Comparison of ENCODE assay signal across 8 cellular contexts in the genomic region with DNA sequence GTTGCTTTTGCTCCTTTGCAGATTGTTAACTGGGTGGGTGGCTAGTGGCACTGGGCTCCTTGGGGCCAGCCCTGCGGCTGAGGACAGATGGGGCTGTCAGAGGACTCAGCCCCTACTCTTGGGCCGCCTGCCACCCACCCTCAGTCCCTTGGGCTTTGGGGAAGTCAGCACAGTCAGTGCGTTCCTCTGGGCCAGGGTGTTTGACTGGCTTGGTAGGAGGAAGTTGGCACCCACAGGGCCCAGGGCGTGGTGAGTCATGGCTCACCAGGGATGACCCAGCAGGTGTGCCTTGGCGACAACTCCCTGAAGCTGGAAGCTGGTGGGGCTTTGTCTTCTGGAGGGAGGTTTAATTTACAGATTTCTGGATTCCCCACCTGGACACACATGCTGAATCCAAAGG. TPM values are rescaled to one million over a fixed set of nuclear protein-coding genes. Genes with fewer than 3 reads are reported as not detected.
DNase-seq lines count a peak whose midpoint lies in the region; ATAC-seq and TF ChIP-seq lines count a peak whose summit lies in the region.

No MANE protein-coding gene starts in this region.

- H3K27me3 ChIP-seq in PC-9 (ENCODE audit: insufficient read depth, low read depth) (no peaks in the 10 kb centered on the region), heart left ventricle (no peaks in the 10 kb centered on the region), stomach (no peaks in the 10 kb centered on the region)

- WGBS in heart left ventricle, 4 donors, result 68 to 79% (median 75%) methylated on average over 2 to 5 of the region's 5 CpGs
- 37 to 42% (median 42%) methylated on average over 4 to 5 of the region's 5 CpGs for WGBS in stomach, 5 donors

- no peaks in the 10 kb centered on the region for H3K9me3 ChIP-seq in PC-9 (ENCODE audit: insufficient read depth, low read depth)
- no peaks in the 10 kb centered on the region for H3K9me3 ChIP-seq in heart left ventricle
- H3K9me3 ChIP-seq in stomach, result no peaks in the 10 kb centered on the region

- H4K20me1 ChIP-seq in PC-9 (ENCODE audit: insufficient read depth), result no peaks in the 10 kb centered on the region; the same call in 1 of the 2 replicates

- H3K27ac ChIP-seq in PC-9 (peak overlapping the region; percentile 87), heart left ventricle (no peak overlapping the region), stomach (peak overlapping the region in 4 of 5 donors; percentile 57 to 73 (median 68))

- TF ChIP-seq EP300 in stomach (IDR thresholded peaks at IDR 0.05), result no peak

- TF ChIP-seq CTCF in PC-9 (conservative IDR thresholded peaks at IDR 0.05) (no peak), heart left ventricle (IDR thresholded peaks at IDR 0.05) (no peak), stomach (IDR thresholded peaks at IDR 0.05) (no peak)

- POLR2A ChIA-PET in PC-9 (lab: Charles Lee; ENCODE audit: unreplicated experiment), result no interaction called here

- DNase-seq in NCI-H2196 (lab: John Stamatoyannopoulos, UW; ENCODE audit: unreplicated experiment) (peak; percentile 66), NCI-H2196 treated with DMSO at 0.1 percent for 48 hours (lab: John Stamatoyannopoulos, UW; ENCODE audit: unreplicated experiment) (no peak), PC-9 (peak; percentile 90 to 94), heart left ventricle (peak; percentile 33 to 78 (median 62)), stomach (peak; percentile 85), NCI-H2107 (lab: John Stamatoyannopoulos, UW) (no peak), NCI-H510A (lab: John Stamatoyannopoulos, UW) (no peak)

- H3K4me2 ChIP-seq in PC-9, result peak overlapping the region; percentile 64

- H3K9me2 ChIP-seq in PC-9 (ENCODE audit: insufficient read depth), result no peaks in the 10 kb centered on the region

- H3K4me1 ChIP-seq in PC-9 (replicated peaks; ENCODE audit: insufficient read depth) (peaks cover 66% of the 10 kb centered on the region), heart left ventricle (peaks cover 0 to 78% (median 50%) of the 10 kb centered on the region in 12 donors), stomach (peaks cover 24 to 92% (median 63%) of the 10 kb centered on the region in 4 donors)

- peaks cover 77% of the 10 kb centered on the region for H3F3A ChIP-seq in PC-9 (ENCODE audit: insufficient read depth, low read depth)

- H3K36me3 ChIP-seq in PC-9 (ENCODE audit: low read depth), result peaks cover 21% of the 10 kb centered on the region; the same call in 1 of the 2 replicates
- H3K36me3 ChIP-seq in heart left ventricle, result peaks cover 0 to 55% (median 30%) of the 10 kb centered on the region in 9 donors
- H3K36me3 ChIP-seq in stomach, result peaks cover 7 to 49% (median 32%) of the 10 kb centered on the region in 4 donors

- H2AFZ ChIP-seq in PC-9, result no peak overlapping the region

- CTCF ChIA-PET in PC-9 (lab: Charles Lee), result no interaction called here

- peaks cover 86% of the 10 kb centered on the region for H3K79me2 ChIP-seq in PC-9 (ENCODE audit: low read depth)

- TF ChIP-seq POLR2A in heart left ventricle (IDR thresholded peaks at IDR 0.05) (no peak), stomach (IDR thresholded peaks at IDR 0.05) (no peak)

- no TSS peak for BruUV-seq in PC-9 (replicated peaks; lab: Mats Ljungman, UMichigan)

- ATAC-seq in heart left ventricle, result peak in 2 of 4 donors; percentile 42 to 65
- ATAC-seq in HG02884 (IDR thresholded peaks at IDR 0.05; ENCODE audit: unreplicated experiment), result no peak

- intact Hi-C loops in PC-9 (cut with micrococcal nuclease; ENCODE audit: unreplicated experiment), result loop anchor here (1.0 kb wide), 1 partner anchor 33 kb away; a partner anchor contains a TSS
- intact Hi-C loops in heart left ventricle (cut with DNase I), result no loop called here
- intact Hi-C loops in stomach (cut with DNase I; ENCODE audit: low total_unique reads), result no loop called here

- H3K4me3 ChIP-seq in PC-9, result no peak overlapping the region; the same call in 1 of the 2 replicates
- no peak overlapping the region for H3K4me3 ChIP-seq in heart left ventricle
- no peak overlapping the region for H3K4me3 ChIP-seq in stomach

RNA-seq across cellular contexts. Expression of a gene that starts 32.4 kb away (rescaled TPM):
- 61.1 and 82.8 TPM in 2 replicates for total RNA-seq in PC-9 (2021)
- 10 to 100 TPM; 48.9 to 78.4 (median 62.5) TPM for total RNA-seq in heart left ventricle
- 10 to 100 TPM; 13.3 to 28.9 TPM for polyA plus RNA-seq in heart left ventricle
- 10 to 100 TPM; 28.6 to 84.1 (median 63.4) TPM for total RNA-seq in stomach
- 10 to 100 TPM in 2 of 3 donors, 1 to 10 TPM in 1; 6.6 to 13.6 (median 11.1) TPM for polyA plus RNA-seq in stomach

Comparison
In these comparisons a context has a peak if more than half of its experiments do, and no peak if none do; other contexts are left out.
1. DNase-seq: peak in NCI-H2196 (single experiment), PC-9 (2 of 2), heart left ventricle (5 of 5) and stomach (single experiment); none in NCI-H2196 treated with DMSO at 0.1 percent for 48 hours (single experiment), NCI-H2107 (single experiment) and NCI-H510A (single experiment).
2. H3K27ac ChIP-seq: peak in PC-9 (single experiment) and stomach (4 of 5); none in heart left ventricle (0 of 12).